Comparison of ENCODE assay signal across 8 cellular contexts in the genomic region with DNA sequence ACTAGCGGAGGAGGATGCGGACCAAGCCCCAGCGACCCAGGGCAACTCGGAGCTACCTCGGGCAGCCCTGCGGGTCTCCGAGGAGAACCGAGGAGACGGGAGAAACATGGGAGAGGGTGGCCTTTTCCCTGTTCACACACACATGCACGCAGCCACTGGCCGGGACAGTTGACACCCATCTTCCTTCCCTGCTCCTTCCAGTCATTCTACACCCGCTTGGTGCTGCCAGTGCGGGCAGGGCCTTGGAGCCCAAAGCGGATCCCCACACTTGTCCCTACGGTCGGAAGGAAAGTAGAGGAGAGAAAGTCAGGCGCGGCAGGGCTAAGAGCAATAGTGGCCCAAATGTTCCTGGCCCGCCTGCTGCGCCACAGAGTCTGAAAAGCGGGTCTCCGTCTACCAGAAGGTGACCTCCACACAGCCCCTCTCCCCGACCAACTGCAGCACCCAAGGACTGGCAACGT. TPM values are rescaled to one million over a fixed set of nuclear protein-coding genes. Genes with fewer than 3 reads are reported as not detected.
DNase-seq lines count a peak whose midpoint lies in the region; ATAC-seq, FAIRE-seq and TF ChIP-seq lines count a peak whose summit lies in the region.

No MANE protein-coding gene starts in this region.

- ATAC-seq in IMR-90 (ENCODE audit: low read depth) = no peak; the same call in none of the 2 replicates
- ATAC-seq in GM21447 (IDR thresholded peaks at IDR 0.05; ENCODE audit: unreplicated experiment) = no peak
- ATAC-seq in GM18867 (IDR thresholded peaks at IDR 0.05; ENCODE audit: unreplicated experiment) = no peak
- ATAC-seq in GM19463 (IDR thresholded peaks at IDR 0.05; ENCODE audit: unreplicated experiment) = no peak

- peaks cover 3 to 34% of the 10 kb centered on the region in 2 experiments; a peak in 3 of 4 replicates for H3K79me1 ChIP-seq in IMR-90 (ENCODE audit: low read depth in 1 of 2, low read length in 2 of 2)

- no peak overlapping the region; the same call in 1 of the 2 replicates for H2BK20ac ChIP-seq in IMR-90 (ENCODE audit: low read depth, low read length)

- TF ChIP-seq POLR2A in IMR-90 (IDR thresholded peaks at IDR 0.05; ENCODE audit: low read depth, low read length) (no peak), stomach (IDR thresholded peaks at IDR 0.05) (no peak)

- in situ Hi-C loops in IMR-90 (cut with MboI; ENCODE audit: low sequenced_read_pairs) = no loop called here

- H4K8ac ChIP-seq in IMR-90 (ENCODE audit: low read depth in 2 of 2, low read length in 2 of 2) = peak overlapping the region; percentile 11 to 86; a peak in 3 of 4 replicates

- CTCF ChIA-PET in CD8-positive, alpha-beta memory T cell (lab: Charles Lee) = interaction anchor here (0.9 to 4.2 kb wide), 7 partner anchors 12 to 500 kb away, joined by 3 to 22 read pairs (median 4); no protein-coding TSS in a partner anchor
- CTCF ChIA-PET in IMR-90 (lab: Yijun Ruan, JAX) = interaction anchor here (0.6 to 1.0 kb wide), 3 partner anchors 9 to 145 kb away, joined by 3 read pairs; no protein-coding TSS in a partner anchor

- H3K4me1 ChIP-seq in CD8-positive, alpha-beta memory T cell (ENCODE audit: insufficient read depth, low read length) = peaks cover 26% of the 10 kb centered on the region
- H3K4me1 ChIP-seq in IMR-90 (ENCODE audit: control insufficient read depth, insufficient read depth, low read length) (peaks cover 8% of the 10 kb centered on the region), astrocyte (ENCODE audit: insufficient read depth, low read length) (peaks cover 15% of the 10 kb centered on the region), iPS-20b (ENCODE audit: insufficient read depth, low read length) (no peaks in the 10 kb centered on the region), stomach (peaks cover 12 to 43% (median 37%) of the 10 kb centered on the region in 4 donors)

- no peaks in the 10 kb centered on the region for H3K27me3 ChIP-seq in CD8-positive, alpha-beta memory T cell (ENCODE audit: insufficient read depth, low read length, poor library complexity, severe bottlenecking)
- H3K27me3 ChIP-seq in IMR-90 (ENCODE audit: control insufficient read depth, insufficient read depth, low read length) (no peaks in the 10 kb centered on the region), astrocyte (ENCODE audit: insufficient read depth, low read length) (no peaks in the 10 kb centered on the region), iPS-20b (ENCODE audit: insufficient read depth, low read length) (peaks cover 35% of the 10 kb centered on the region), stomach (no peaks in the 10 kb centered on the region)

- H3K27me3 Mint-ChIP-seq in CD8-positive, alpha-beta memory T cell = peaks cover 0 to 3% of the 10 kb centered on the region in 2 donors
- no peaks in the 10 kb centered on the region for H3K27me3 Mint-ChIP-seq in astrocyte (ENCODE audit: low read depth, unreplicated experiment)

- no peaks in the 10 kb centered on the region for H3K9me3 ChIP-seq in CD8-positive, alpha-beta memory T cell (ENCODE audit: low read length)
- H3K9me3 ChIP-seq in IMR-90 (ENCODE audit: control insufficient read depth, insufficient read depth, low read length) = no peaks in the 10 kb centered on the region
- no peaks in the 10 kb centered on the region for H3K9me3 ChIP-seq in astrocyte (ENCODE audit: insufficient read depth, low read depth, low read length)
- no peaks in the 10 kb centered on the region for H3K9me3 ChIP-seq in iPS-20b (ENCODE audit: insufficient read depth, low read depth, low read length)
- no peaks in the 10 kb centered on the region for H3K9me3 ChIP-seq in stomach

- H4K91ac ChIP-seq in IMR-90 (ENCODE audit: insufficient read depth, low read depth, low read length) = peak overlapping the region; percentile 47

- H2BK15ac ChIP-seq in IMR-90 (ENCODE audit: low read depth, low read length) = peak overlapping the region; percentile 22; the same call in 2 of the 3 replicates

- H3K4me3 ChIP-seq in CD8-positive, alpha-beta memory T cell (ENCODE audit: low read length) = peak overlapping the region; percentile 98
- H3K4me3 ChIP-seq in IMR-90 (ENCODE audit: insufficient read depth, low read depth, low read length) = peak overlapping the region; percentile 85
- peak overlapping the region; percentile 81 for H3K4me3 ChIP-seq in astrocyte (ENCODE audit: insufficient read depth, low read depth, low read length)
- peak overlapping the region; percentile 93 for H3K4me3 ChIP-seq in iPS-20b (ENCODE audit: low read length)
- H3K4me3 ChIP-seq in stomach = peak overlapping the region; percentile 83 to 92 (median 87)

- H3K56ac ChIP-seq in IMR-90 (ENCODE audit: extremely low read depth, insufficient read depth, low read length) = peak overlapping the region; percentile 87

- FAIRE-seq in astrocyte (lab: Jason Lieb, UNC) = no peak

- peak in 1 of 5 donors; percentile 1 for DNase-seq in CD8-positive, alpha-beta memory T cell
- peak; percentile 17 for DNase-seq in IMR-90
- DNase-seq in astrocyte (ENCODE audit: low read depth) = no peak
- peak; percentile 38 for DNase-seq in stomach

- H3K4ac ChIP-seq in IMR-90 (ENCODE audit: low read depth, low read length) = peak overlapping the region; percentile 88

- H3K27ac Mint-ChIP-seq in CD8-positive, alpha-beta memory T cell = peak overlapping the region; percentile 93 to 98 (median 95)
- peak overlapping the region; percentile 95 for H3K27ac Mint-ChIP-seq in astrocyte (ENCODE audit: unreplicated experiment)

- peak overlapping the region; percentile 43; the same call in 1 of the 2 replicates for H3K18ac ChIP-seq in IMR-90 (ENCODE audit: low read depth, low read length)

- H3K36me3 Mint-ChIP-seq in CD8-positive, alpha-beta memory T cell = peaks cover 0 to 16% (median 0%) of the 10 kb centered on the region in 3 donors
- H3K36me3 Mint-ChIP-seq in astrocyte (ENCODE audit: low read depth, unreplicated experiment) = peaks cover 3% of the 10 kb centered on the region

- peak overlapping the region; percentile 34 for H4K5ac ChIP-seq in IMR-90 (ENCODE audit: low read depth, low read length)

- peak overlapping the region; percentile 98 for H2AK9ac ChIP-seq in IMR-90 (replicated peaks; ENCODE audit: low read depth, low read length, poor library complexity)

- peak overlapping the region; percentile 98 for H2AFZ ChIP-seq in IMR-90 (replicated peaks; ENCODE audit: low read length, poor library complexity)
- H2AFZ ChIP-seq in astrocyte (ENCODE audit: low read depth, low read length) = peak overlapping the region; percentile 90

- no peaks in the 10 kb centered on the region for H3K36me3 ChIP-seq in CD8-positive, alpha-beta memory T cell (ENCODE audit: insufficient read depth, low read length)
- H3K36me3 ChIP-seq in IMR-90 (ENCODE audit: control insufficient read depth, insufficient read depth, low read length) (no peaks in the 10 kb centered on the region), astrocyte (ENCODE audit: insufficient read depth, low read length) (no peaks in the 10 kb centered on the region), iPS-20b (ENCODE audit: insufficient read depth, low read depth, low read length) (no peaks in the 10 kb centered on the region), stomach (no peaks in the 10 kb centered on the region)

- intact Hi-C loops in IMR-90 (cut with micrococcal nuclease) (loop anchor here (2.0 to 10.0 kb wide), 4 partner anchors 180 to 1354 kb away; no protein-coding TSS in a partner anchor), stomach (cut with DNase I; ENCODE audit: low total_unique reads) (loop anchor here (10.0 kb wide), 1 partner anchor 154 kb away; no protein-coding TSS in a partner anchor)

- H3K9ac ChIP-seq in IMR-90 (ENCODE audit: low read depth, low read length) = peak overlapping the region; percentile 83
- peak overlapping the region; percentile 86 for H3K9ac ChIP-seq in astrocyte (ENCODE audit: low read length)
- H3K9ac ChIP-seq in iPS-20b (ENCODE audit: low read depth, low read length) = peak overlapping the region; percentile 70; the same call in 1 of the 2 replicates

- H3K9me3 Mint-ChIP-seq in CD8-positive, alpha-beta memory T cell = no peaks in the 10 kb centered on the region
- no peaks in the 10 kb centered on the region for H3K9me3 Mint-ChIP-seq in astrocyte (ENCODE audit: unreplicated experiment)

- H2AK5ac ChIP-seq in IMR-90 (ENCODE audit: low read depth, low read length) = peak overlapping the region; percentile 1; the same call in 1 of the 2 replicates

- H2BK120ac ChIP-seq in IMR-90 (ENCODE audit: low read depth, low read length) = peak overlapping the region; percentile 91

- H2BK5ac ChIP-seq in IMR-90 (ENCODE audit: low read depth, low read length, poor library complexity, severe bottlenecking) = peak overlapping the region; percentile 91

- WGBS in IMR-90 (ENCODE audit: extremely low coverage in 2 of 2, insufficient read length in 1 of 2), 2 experiments = 5% methylated on average over 4 of the region's 24 CpGs; no CpG with 5 or more reads in 1 of the 2 experiments
- 3 to 9% (median 6%) methylated on average over 20 to 24 of the region's 24 CpGs for WGBS in stomach, 5 donors

- no TSS peak for BruUV-seq in IMR-90 (replicated peaks; lab: Mats Ljungman, UMichigan)

- H3K23ac ChIP-seq in IMR-90 (ENCODE audit: low read depth, low read length) = peak overlapping the region; percentile 99

- H3K4me2 ChIP-seq in IMR-90 (ENCODE audit: low read depth, low read length) (peak overlapping the region; percentile 85), astrocyte (ENCODE audit: low read length) (peak overlapping the region; percentile 97)

- TF ChIP-seq EP300 in stomach (IDR thresholded peaks at IDR 0.05) = no peak

- peak overlapping the region; percentile 91 to 99 (median 96) for H3K4me3 Mint-ChIP-seq in CD8-positive, alpha-beta memory T cell
- peak overlapping the region; percentile 96 for H3K4me3 Mint-ChIP-seq in astrocyte (ENCODE audit: unreplicated experiment)

- peaks cover 32 to 39% (median 37%) of the 10 kb centered on the region in 3 donors for H3K4me1 Mint-ChIP-seq in CD8-positive, alpha-beta memory T cell
- peaks cover 13% of the 10 kb centered on the region for H3K4me1 Mint-ChIP-seq in astrocyte (ENCODE audit: low read depth, unreplicated experiment)

- H3K14ac ChIP-seq in IMR-90 (replicated peaks; ENCODE audit: low read depth, low read length) = peak overlapping the region; percentile 92

- H4K20me1 ChIP-seq in IMR-90 (ENCODE audit: insufficient read depth, low read length) (peaks cover 13% of the 10 kb centered on the region), astrocyte (ENCODE audit: insufficient read depth, low read length) (peaks cover 22% of the 10 kb centered on the region)

- POLR2A ChIA-PET in CD8-positive, alpha-beta memory T cell (lab: Charles Lee) = interaction anchor here (2.1 to 3.9 kb wide), 3 partner anchors 20 to 329 kb away, joined by 6 to 21 read pairs (median 18); no protein-coding TSS in a partner anchor
- POLR2A ChIA-PET in IMR-90 (lab: Charles Lee; ENCODE audit: unreplicated experiment) = interaction anchor here (1.4 kb wide), 1 partner anchor 18 kb away, joined by 5 read pairs; no protein-coding TSS in a partner anchor

- H3K79me2 ChIP-seq in astrocyte (ENCODE audit: insufficient read depth, low read length) = peaks cover 28% of the 10 kb centered on the region

- H3K9me1 ChIP-seq in IMR-90 (ENCODE audit: insufficient read depth, low read length) = peaks cover 11% of the 10 kb centered on the region; the same call in 1 of the 2 replicates

- dilution Hi-C loops in IMR-90 (cut with HindIII; ENCODE audit: low sequenced_read_pairs, unreplicated experiment) = no loop called here

- no peak for TF ChIP-seq CTCF in IMR-90 (conservative IDR thresholded peaks at IDR 0.05; ENCODE audit: low read depth, low read length)
- TF ChIP-seq CTCF in astrocyte (IDR thresholded peaks at IDR 0.05; ENCODE audit: insufficient read depth, low read depth, low read length) = no peak
- no peak for TF ChIP-seq CTCF in stomach (IDR thresholded peaks at IDR 0.05)

- peak overlapping the region; percentile 80 for H3K27ac ChIP-seq in CD8-positive, alpha-beta memory T cell (ENCODE audit: low read depth, low read length)
- H3K27ac ChIP-seq in IMR-90 (ENCODE audit: insufficient read depth, low read length) (peak overlapping the region; percentile 95), astrocyte (ENCODE audit: low read depth, low read length) (peak overlapping the region; percentile 85), iPS-20b (ENCODE audit: low read length) (no peak overlapping the region), stomach (peak overlapping the region; percentile 90 to 98 (median 96))

- TF ChIP-seq RAD21 in IMR-90 (IDR thresholded peaks at IDR 0.05; ENCODE audit: low read length) = no peak

RNA-seq across cellular contexts. Expression of gene PPP3CA, which starts 1.1 kb away (rescaled TPM):
- 10 to 100 TPM; 30.0 to 30.7 TPM for total RNA-seq in CD8-positive, alpha-beta memory T cell
- 6.9 TPM for polyA plus RNA-seq in CD8-positive, alpha-beta memory T cell
- total RNA-seq in IMR-90 (2012; rRNA removed) = 48.6 and 52.5 TPM in 2 replicates
- polyA plus RNA-seq in IMR-90 (2012; rRNA removed) = 11.4 and 14.5 TPM in 2 replicates
- polyA plus RNA-seq in IMR-90 (2012; cell fraction: cytosol; rRNA removed) = 3.9 and 4.6 TPM in 2 replicates
- polyA plus RNA-seq in IMR-90 (2012; cell fraction: nucleus; rRNA removed; ENCODE audit: low replicate concordance) = 2.2 and 8.0 TPM in 2 replicates
- 101 and 103 TPM in 2 replicates for total RNA-seq in astrocyte
- 10 to 100 TPM; 14.7 to 62.4 (median 30.9) TPM for total RNA-seq in stomach
- 10 to 100 TPM in 2 of 3 donors, 1 to 10 TPM in 1; 8.9 to 16.0 (median 13.2) TPM for polyA plus RNA-seq in stomach
